In the genomic region with DNA sequence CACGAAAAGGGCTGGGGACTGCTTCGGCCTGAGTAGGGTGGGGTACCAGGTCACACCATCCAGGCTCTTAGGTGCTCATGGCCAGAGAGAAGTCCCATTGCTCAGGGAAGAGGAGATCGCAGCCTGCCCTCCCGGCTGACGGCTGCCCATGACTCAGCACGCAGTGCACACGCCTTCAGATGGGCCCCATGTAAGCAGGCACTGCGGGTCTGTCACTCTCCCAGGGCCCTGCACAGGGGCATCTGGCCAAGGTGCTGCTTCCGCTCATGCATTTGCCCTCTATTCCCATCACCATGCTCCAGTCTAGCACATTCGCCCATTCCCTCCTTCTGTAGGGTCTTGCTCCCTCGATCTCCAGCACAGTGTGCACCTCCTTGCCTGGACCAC, we compare ENCODE assay signal across 17 cellular contexts. TPM values are rescaled to one million over a fixed set of nuclear protein-coding genes. Genes with fewer than 3 reads are reported as not detected.
DNase-seq lines count a peak whose midpoint lies in the region; ATAC-seq, FAIRE-seq and TF ChIP-seq lines count a peak whose summit lies in the region.
"Had no signal": no experiment of that assay in that cellular context is flagged by ENCODE, and none has a peak within 500 bp of the region (broad histone marks: within the 10 kb centered on the region; RNA-seq: fewer than 3 reads in every experiment).

No MANE protein-coding gene starts in this region.

- TF ChIP-seq POLR2A in NB4 (IDR thresholded peaks at IDR 0.05; ENCODE audit: extremely low read depth, insufficient read length) (no peak), H1 (IDR thresholded peaks at IDR 0.05; ENCODE audit: control extremely low read depth in 1 of 2, low read depth in 2 of 2, low read length in 2 of 2) (no peak)

- H2AK5ac ChIP-seq in H1 (ENCODE audit: low read depth, low read length) = no peak overlapping the region

- no peak for TF ChIP-seq CTCF in NB4 (IDR thresholded peaks at IDR 0.05; ENCODE audit: low read depth, low read length)
- TF ChIP-seq CTCF in H1 (IDR thresholded peaks at IDR 0.05; ENCODE audit: control extremely low read depth in 1 of 3, insufficient read depth in 1 of 3, low read depth in 1 of 3, low read length in 3 of 3) = no peak

- H3K36me3 ChIP-seq in H1 (ENCODE audit: control insufficient read depth in 2 of 4, insufficient read depth in 4 of 4, low read length in 3 of 4) = peaks cover 0 to 2% (median 0%) of the 10 kb centered on the region in 4 experiments; a peak in 2 of 8 replicates
- H3K36me3 ChIP-seq: HAP-1 had no signal

- no peak overlapping the region for H4K8ac ChIP-seq in H1 (ENCODE audit: extremely low read depth, insufficient read depth, low read length)

- H3K4me1 Mint-ChIP-seq in stimulated activated effector memory CD8-positive, alpha-beta T cell treated with anti-CD3 and anti-CD28 coated beads, Interleukin-12 subunit alpha, Interleukin-12 subunit beta, amount 100 ng/mL, for 72 hours = no peaks in the 10 kb centered on the region

- no peak for TF ChIP-seq RAD21 in H1 (IDR thresholded peaks at IDR 0.05 in 1 of 2, conservative IDR thresholded peaks at IDR 0.05 in 1 of 2; ENCODE audit: low read depth in 2 of 2, low read length in 2 of 2)

- H3K27ac ChIP-seq in H1 (ENCODE audit: low read depth, low read length) = peak overlapping the region; percentile 21; the same call in 1 of the 2 replicates
- H3K27ac ChIP-seq: 22Rv1 had no signal

- no peak overlapping the region for H3K4me2 ChIP-seq in H1 (ENCODE audit: insufficient read depth in 1 of 2, low read depth in 2 of 2, low read length in 2 of 2)

- no peak overlapping the region for H3K9ac ChIP-seq in H1 (replicated peaks in 1 of 4; ENCODE audit: extremely low read depth in 1 of 4, low read depth in 3 of 4, low read length in 3 of 4)

- peaks cover 2 to 9% of the 10 kb centered on the region in 2 experiments for H4K20me1 ChIP-seq in H1 (replicated peaks in 1 of 2; ENCODE audit: control insufficient read depth in 1 of 2, insufficient read depth in 2 of 2, low read length in 2 of 2)

- H3K79me1 ChIP-seq in H1 (ENCODE audit: low read depth, low read length) = no peaks in the 10 kb centered on the region

- H2BK5ac ChIP-seq in H1 (ENCODE audit: low read depth, low read length) = no peak overlapping the region

- no peak overlapping the region for H3K14ac ChIP-seq in H1 (ENCODE audit: insufficient read length)

- 91% methylated on average over 11 of the region's 11 CpGs; no CpG with 5 or more reads in 1 of the 2 experiments for WGBS in H1 (ENCODE audit: extremely low coverage in 1 of 2, insufficient coverage in 1 of 2, insufficient read length in 1 of 2, insufficient replicate concordance in 2 of 2, low coverage in 1 of 2, low lambda C conversion rate in 2 of 2, missing lambda C conversion rate in 1 of 2), 2 experiments

- no peak overlapping the region for H2BK120ac ChIP-seq in H1 (replicated peaks; ENCODE audit: low read depth, low read length)

- peaks cover 0 to 16% (median 8%) of the 10 kb centered on the region in 4 experiments; a peak in 5 of 7 replicates for H3K4me1 ChIP-seq in H1 (replicated peaks in 1 of 4; ENCODE audit: control insufficient read depth in 3 of 4, insufficient read depth in 4 of 4, low read length in 3 of 4)
- H3K4me1 ChIP-seq: HAP-1 had no signal

- DNase-seq in DMS53 (lab: John Stamatoyannopoulos, UW) (peak; percentile 13), DMS53 treated with DMSO at 0.1 percent for 48 hours (lab: John Stamatoyannopoulos, UW; ENCODE audit: unreplicated experiment) (no peak), NB4 (ENCODE audit: low read depth) (peak; percentile 57), H1 (ENCODE audit: low read depth in 1 of 2, low spot score in 2 of 2) (no peak), NCI-H2107 treated with DMSO at 0.1 percent for 48 hours (lab: John Stamatoyannopoulos, UW; ENCODE audit: unreplicated experiment) (no peak), NCI-H146 (lab: John Stamatoyannopoulos, UW) (no peak), T-helper 9 cell (no peak)
- DNase-seq in stimulated activated effector memory CD8-positive, alpha-beta T cell treated with anti-CD3 and anti-CD28 coated beads, Interleukin-12 subunit alpha, Interleukin-12 subunit beta, amount 100 ng/mL, for 72 hours (ENCODE audit: low spot score in 2 of 2) = no peak
- DNase-seq: CD4-positive, CD25-positive, alpha-beta regulatory T cell; NCI-H1436 treated with DMSO at 0.1 percent for 48 hours; NCI-H446 treated with DMSO at 0.1 percent for 48 hours; NCI-H774; Right ventricle myocardium superior had no signal

- peak; percentile 21 for ATAC-seq in stimulated activated effector memory CD8-positive, alpha-beta T cell treated with anti-CD3 and anti-CD28 coated beads, Interleukin-12 subunit alpha, Interleukin-12 subunit beta, amount 100 ng/mL, for 72 hours

- no peak overlapping the region for H3K23ac ChIP-seq in H1 (ENCODE audit: insufficient read length)

- H3K4me3 ChIP-seq in NB4 (ENCODE audit: low read depth, low read length) = no peak overlapping the region
- H3K4me3 ChIP-seq in H1 (ENCODE audit: extremely low read depth in 1 of 4, insufficient read depth in 2 of 4, low read depth in 3 of 4, low read length in 4 of 4) = no peak overlapping the region
- H3K4me3 ChIP-seq: HAP-1 had no signal

- POLR2A ChIA-PET in H1 (lab: Charles Lee; ENCODE audit: partially characterized antibody) = no interaction called here

- H4K91ac ChIP-seq in H1 (replicated peaks; ENCODE audit: insufficient read length, low read length) = no peak overlapping the region

- H3K9me3 Mint-ChIP-seq in stimulated activated effector memory CD8-positive, alpha-beta T cell treated with anti-CD3 and anti-CD28 coated beads, Interleukin-12 subunit alpha, Interleukin-12 subunit beta, amount 100 ng/mL, for 72 hours = no peaks in the 10 kb centered on the region
- H3K9me3 Mint-ChIP-seq: CD4-positive, CD25-positive, alpha-beta regulatory T cell; IgD-negative memory B cell had no signal

- H2BK12ac ChIP-seq in H1 (ENCODE audit: low read depth, low read length) = no peak overlapping the region

- no peak overlapping the region for H4K5ac ChIP-seq in H1 (ENCODE audit: insufficient read length, low read depth, low read length)

- H3K9me3 ChIP-seq in H1 (ENCODE audit: insufficient read depth in 2 of 2, low read depth in 1 of 2, low read length in 1 of 2) = no peaks in the 10 kb centered on the region
- H3K9me3 ChIP-seq: HAP-1 had no signal

- TF ChIP-seq EP300 in H1 (IDR thresholded peaks at IDR 0.05; ENCODE audit: borderline replicate concordance in 1 of 2, low read depth in 2 of 2, low read length in 2 of 2) = no peak

- no peak overlapping the region for H2BK15ac ChIP-seq in H1 (ENCODE audit: low read length)

- H2BK20ac ChIP-seq in H1 (ENCODE audit: low read length) = no peak overlapping the region

- H2AFZ ChIP-seq in H1 (ENCODE audit: low read length) = no peak overlapping the region

- H3K18ac ChIP-seq in H1 (ENCODE audit: extremely low read depth, low read length) = no peak overlapping the region

- peak overlapping the region; percentile 39 for H3K27ac Mint-ChIP-seq in stimulated activated effector memory CD8-positive, alpha-beta T cell treated with anti-CD3 and anti-CD28 coated beads, Interleukin-12 subunit alpha, Interleukin-12 subunit beta, amount 100 ng/mL, for 72 hours
- H3K27ac Mint-ChIP-seq: CD4-positive, CD25-positive, alpha-beta regulatory T cell; IgD-negative memory B cell had no signal

- H3K4ac ChIP-seq in H1 (replicated peaks; ENCODE audit: insufficient read length, low read depth, low read length) = no peak overlapping the region

- no peak overlapping the region for H3K56ac ChIP-seq in H1 (replicated peaks; ENCODE audit: insufficient read length, low read depth, low read length)

- no peaks in the 10 kb centered on the region for H3K79me2 ChIP-seq in H1 (ENCODE audit: control insufficient read depth in 1 of 2, insufficient read depth in 2 of 2, low read length in 2 of 2)

- no peak for FAIRE-seq in H1 (lab: Jason Lieb, UNC)
- FAIRE-seq: D721Med had no signal

- H3K23me2 ChIP-seq in H1 (ENCODE audit: low read depth, low read length) = no peaks in the 10 kb centered on the region

- CTCF ChIA-PET in H1 (lab: Charles Lee; ENCODE audit: partially characterized antibody) = interaction anchor here (0.9 to 3.3 kb wide), 13 partner anchors 8 to 144 kb away, joined by 3 to 11 read pairs (median 5); no protein-coding TSS in a partner anchor

- H3K4me3 Mint-ChIP-seq in stimulated activated effector memory CD8-positive, alpha-beta T cell treated with anti-CD3 and anti-CD28 coated beads, Interleukin-12 subunit alpha, Interleukin-12 subunit beta, amount 100 ng/mL, for 72 hours = no peak overlapping the region
- H3K4me3 Mint-ChIP-seq: CD4-positive, CD25-positive, alpha-beta regulatory T cell; IgD-negative memory B cell had no signal

- H3K36me3 Mint-ChIP-seq in stimulated activated effector memory CD8-positive, alpha-beta T cell treated with anti-CD3 and anti-CD28 coated beads, Interleukin-12 subunit alpha, Interleukin-12 subunit beta, amount 100 ng/mL, for 72 hours = no peaks in the 10 kb centered on the region

- H3K27me3 ChIP-seq in H1 (replicated peaks in 1 of 4; ENCODE audit: control insufficient read depth in 3 of 4, extremely low read depth in 1 of 4, insufficient read depth in 3 of 4, low read length in 3 of 4) = no peaks in the 10 kb centered on the region

TF ChIP-seq in H1, 55 proteins besides CTCF, POLR2A, EP300 and RAD21:
- TF ChIP-seq, protein P1, sequence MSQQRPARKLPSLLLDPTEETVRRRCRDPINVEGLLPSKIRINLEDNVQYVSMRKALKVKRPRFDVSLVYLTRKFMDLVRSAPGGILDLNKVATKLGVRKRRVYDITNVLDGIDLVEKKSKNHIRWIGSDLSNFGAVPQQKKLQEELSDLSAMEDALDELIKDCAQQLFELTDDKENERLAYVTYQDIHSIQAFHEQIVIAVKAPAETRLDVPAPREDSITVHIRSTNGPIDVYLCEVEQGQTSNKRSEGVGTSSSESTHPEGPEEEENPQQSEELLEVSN (IDR thresholded peaks at IDR 0.05) = no peak
- TF ChIP-seq TCF12 (IDR thresholded peaks at IDR 0.05; ENCODE audit: low read depth, low read length) (no peak), JUN (IDR thresholded peaks at IDR 0.05; ENCODE audit: low read depth, low read length) (no peak), SP1 (IDR thresholded peaks at IDR 0.05; ENCODE audit: low read depth, low read length) (no peak), TBP (IDR thresholded peaks at IDR 0.05; ENCODE audit: low read depth, low read length) (no peak), NANOG (IDR thresholded peaks at IDR 0.05; ENCODE audit: insufficient read depth, low read depth, low read length, poor library complexity, severe bottlenecking) (no peak)
TF ChIP-seq in H1: peak in this region for 0.

RNA-seq across cellular contexts. Expression of a gene that starts 34.7 kb away (rescaled TPM):
- 29.3 and 29.4 TPM in 2 replicates for total RNA-seq in H1 (2021; fragmentation: NEBNext Ultra II Directional; extraction: Animal tissue kit (Norgen Biotek cat#: 25700))
- 33.1 and 45.9 TPM in 2 replicates for polyA plus RNA-seq in H1 (2011; rRNA removed)
- 27.8 TPM for polyA plus RNA-seq in H1 (2011; cell fraction: cytosol; rRNA removed)
- 87.1 TPM for polyA plus RNA-seq in H1 (2011; cell fraction: nucleus; rRNA removed)
- 20.0 to 23.2 TPM (median 21.2 TPM) in 4 replicates for polyA plus RNA-seq in H1 (2012, experiment 1 of 2)
- 19.3 TPM for polyA plus RNA-seq in H1 (2012, experiment 2 of 2)
- 18.7 TPM for polyA plus RNA-seq in H1 (2013, experiment 1 of 2)
- 20.6 TPM for polyA plus RNA-seq in H1 (2013, experiment 2 of 2)
- 53.5 and 60.7 TPM in 2 replicates for polyA minus RNA-seq in H1 (2011; rRNA and poly(A)+ RNA removed)
- polyA minus RNA-seq in H1 (2011; cell fraction: cytosol; rRNA and poly(A)+ RNA removed) = 20.0 TPM
- polyA minus RNA-seq in H1 (2011; cell fraction: nucleus; rRNA and poly(A)+ RNA removed) = 39.1 TPM

Comparison
In these comparisons a context has a peak if more than half of its experiments do, and no peak if none do; other contexts are left out.
1. DNase-seq: peak in DMS53 (single experiment) and NB4 (single experiment); none in DMS53 treated with DMSO at 0.1 percent for 48 hours (single experiment), H1 (0 of 2), stimulated activated effector memory CD8-positive, alpha-beta T cell treated with anti-CD3 and anti-CD28 coated beads, Interleukin-12 subunit alpha, Interleukin-12 subunit beta, amount 100 ng/mL, for 72 hours (0 of 2), NCI-H2107 treated with DMSO at 0.1 percent for 48 hours (single experiment), NCI-H146 (single experiment) and T-helper 9 cell (single experiment).